In genomic region chr6:2969549-2969948, GRCh38 we compare ENCODE assay signal across 11 cellular contexts. TPM values are rescaled to one million over a fixed set of nuclear protein-coding genes. Genes with fewer than 3 reads are reported as not detected.
A peak's percentile ranks its signal among the peaks of the same experiment; 100 is the strongest.
DNase-seq lines count a peak whose midpoint lies in the region; ATAC-seq, FAIRE-seq and TF ChIP-seq lines count a peak whose summit lies in the region.
"Had no signal": no experiment of that assay in that cellular context is flagged by ENCODE, and none has a peak within 500 bp of the region (broad histone marks: within the 10 kb centered on the region; RNA-seq: fewer than 3 reads in every experiment).

No MANE protein-coding gene starts in this region.

- CTCF ChIA-PET in HepG2 (lab: Yijun Ruan, JAX; ENCODE audit: low intra/inter-chr PET ratio, low total read pairs), result no interaction called here

- TF ChIP-seq CTCF in HepG2 (CRISPR knock-in tag; IDR thresholded peaks at IDR 0.05) (no peak), right lobe of liver (IDR thresholded peaks at IDR 0.05) (no peak), colonic mucosa (IDR thresholded peaks at IDR 0.05) (no peak)

- H3K27ac Mint-ChIP-seq in natural killer cell treated with Interleukin-12 subunit alpha and Interleukin-12 subunit beta and Interleukin-15 and Interleukin-18, amount 100 ng/mL, for 72 hours, result peak overlapping the region; percentile 87 to 89

- TF ChIP-seq RAD21 in HepG2 (CRISPR knock-in tag; IDR thresholded peaks at IDR 0.05), result no peak

- no peaks in the 10 kb centered on the region for H3K9me3 Mint-ChIP-seq in natural killer cell treated with Interleukin-12 subunit alpha and Interleukin-12 subunit beta and Interleukin-15 and Interleukin-18, amount 100 ng/mL, for 72 hours

- peaks cover 52 to 62% of the 10 kb centered on the region in 2 donors for H3K4me1 Mint-ChIP-seq in natural killer cell treated with Interleukin-12 subunit alpha and Interleukin-12 subunit beta and Interleukin-15 and Interleukin-18, amount 100 ng/mL, for 72 hours (ENCODE audit: low read depth in 2 of 2)

- H3K27me3 ChIP-seq in HepG2 (ENCODE audit: control insufficient read depth in 1 of 2, insufficient read depth in 2 of 2, low read length in 2 of 2) (no peaks in the 10 kb centered on the region; a peak in 1 of 5 replicates), right lobe of liver (no peaks in the 10 kb centered on the region), colonic mucosa (no peaks in the 10 kb centered on the region)

- POLR2A ChIA-PET in HepG2 (lab: Yijun Ruan, JAX), result no interaction called here

- no peaks in the 10 kb centered on the region for H4K20me1 ChIP-seq in HepG2 (ENCODE audit: insufficient read depth, low read length)

- 100% methylated on average over 3 of the region's 3 CpGs for WGBS in HepG2 (ENCODE audit: low lambda C conversion rate)
- WGBS in right lobe of liver (ENCODE audit: insufficient coverage, low coverage, low lambda C conversion rate, missing lambda C conversion rate), result 76% methylated on average over 3 of the region's 3 CpGs

- H3K27ac ChIP-seq in HepG2 (ENCODE audit: extremely low read length, insufficient read depth, low read length) (no peak overlapping the region), right lobe of liver (no peak overlapping the region), colonic mucosa (peak overlapping the region; percentile 29)
- H3K27ac ChIP-seq: C4-2B had no signal

- no peaks in the 10 kb centered on the region for H3K27me3 Mint-ChIP-seq in natural killer cell treated with Interleukin-12 subunit alpha and Interleukin-12 subunit beta and Interleukin-15 and Interleukin-18, amount 100 ng/mL, for 72 hours

- no peak overlapping the region for H3K9ac ChIP-seq in HepG2 (ENCODE audit: insufficient read depth, low read depth, low read length)
- H3K9ac ChIP-seq in colonic mucosa (ENCODE audit: low read depth in 2 of 2, low read length in 2 of 2), result no peak overlapping the region

- in situ Hi-C loops in HepG2 (cut with HindIII; ENCODE audit: extremely low pct_ligation_motif_present, low pct_unique_long_range_greater_than_20kb), result no loop called here

- H3K36me3 ChIP-seq in HepG2 (replicated peaks in 1 of 2; ENCODE audit: control insufficient read depth in 1 of 2, insufficient read depth in 2 of 2, low read length in 2 of 2) (no peaks in the 10 kb centered on the region), right lobe of liver (no peaks in the 10 kb centered on the region), colonic mucosa (no peaks in the 10 kb centered on the region)

- TF ChIP-seq EP300 in HepG2 (IDR thresholded peaks at IDR 0.05; ENCODE audit: low read depth in 2 of 2, low read length in 2 of 2), result no peak
- TF ChIP-seq EP300 in HepG2 (CRISPR knock-in tag; IDR thresholded peaks at IDR 0.05; ENCODE audit: borderline replicate concordance), result no peak

- peak overlapping the region; percentile 90 for H3K4me3 Mint-ChIP-seq in natural killer cell treated with Interleukin-12 subunit alpha and Interleukin-12 subunit beta and Interleukin-15 and Interleukin-18, amount 100 ng/mL, for 72 hours

- no peaks in the 10 kb centered on the region for H3K79me2 ChIP-seq in HepG2 (ENCODE audit: insufficient read depth, low read length)

- H3K9me3 ChIP-seq in HepG2 (ENCODE audit: low read length), result no peaks in the 10 kb centered on the region
- no peaks in the 10 kb centered on the region for H3K9me3 ChIP-seq in right lobe of liver
- H3K9me3 ChIP-seq in colonic mucosa, result no peaks in the 10 kb centered on the region

- ATAC-seq in HepG2, result no peak
- ATAC-seq in right lobe of liver, result no peak
- no peak for ATAC-seq in natural killer cell treated with Interleukin-12 subunit alpha and Interleukin-12 subunit beta and Interleukin-15 and Interleukin-18, amount 100 ng/mL, for 72 hours

- H3K4me3 ChIP-seq in HepG2 (replicated peaks in 1 of 3; ENCODE audit: insufficient read depth in 1 of 3, low read depth in 2 of 3, low read length in 3 of 3), result no peak overlapping the region
- no peak overlapping the region for H3K4me3 ChIP-seq in right lobe of liver
- H3K4me3 ChIP-seq in colonic mucosa, result no peak overlapping the region

- peaks cover 24% of the 10 kb centered on the region for H3K36me3 Mint-ChIP-seq in natural killer cell treated with Interleukin-12 subunit alpha and Interleukin-12 subunit beta and Interleukin-15 and Interleukin-18, amount 100 ng/mL, for 72 hours

- intact Hi-C loops in HepG2 (cut with micrococcal nuclease; ENCODE audit: unreplicated experiment), result no loop called here
- intact Hi-C loops in right lobe of liver (cut with DNase I), result no loop called here
- intact Hi-C loops in colonic mucosa (cut with DNase I), result no loop called here

- no peak overlapping the region for H3K4me2 ChIP-seq in HepG2 (ENCODE audit: low read depth, low read length)

- peaks cover 41% of the 10 kb centered on the region for H3K4me1 ChIP-seq in HepG2 (ENCODE audit: insufficient read depth, low read length)
- peaks cover 0 to 21% (median 3%) of the 10 kb centered on the region in 4 donors for H3K4me1 ChIP-seq in right lobe of liver
- peaks cover 5% of the 10 kb centered on the region for H3K4me1 ChIP-seq in colonic mucosa

- no peak for FAIRE-seq in HepG2 (lab: Jason Lieb, UNC)

- TF ChIP-seq POLR2A in HepG2 (IDR thresholded peaks at IDR 0.05; ENCODE audit: insufficient read depth in 1 of 2, low read depth in 2 of 2, low read length in 2 of 2) (no peak), right lobe of liver (IDR thresholded peaks at IDR 0.05) (no peak)

- BruUV-seq in HepG2 (replicated peaks; lab: Mats Ljungman, UMichigan), result no TSS peak

- no peak for DNase-seq in HepG2 (ENCODE audit: low spot score)
- DNase-seq in right lobe of liver, result no peak
- no peak for DNase-seq in colonic mucosa
- no peak for DNase-seq in natural killer cell treated with Interleukin-12 subunit alpha and Interleukin-12 subunit beta and Interleukin-15 and Interleukin-18, amount 100 ng/mL, for 72 hours (ENCODE audit: low spot score)
- no peak for DNase-seq in activated effector memory CD4-positive, alpha-beta T cell treated with Interleukin-2 at 50 U/mL for 16 hours
- DNase-seq in stimulated activated CD4-positive, alpha-beta T cell treated with anti-CD3 and anti-CD28 coated beads, Interleukin-2, amount 100 ng/mL, for 24 hours, result no peak
- no peak for DNase-seq in NCI-H510A (lab: John Stamatoyannopoulos, UW)
- no peak for DNase-seq in NCI-H2196 (lab: John Stamatoyannopoulos, UW; ENCODE audit: unreplicated experiment)
- DNase-seq: effector CD4-positive, alpha-beta T cell; MV-4-11 had no signal

- H2AFZ ChIP-seq in HepG2 (ENCODE audit: low read length), result no peak overlapping the region

RNA-seq across cellular contexts. Expression of gene SERPINB6, which starts 1.8 kb away (rescaled TPM):
- 38.2 and 44.8 TPM in 2 replicates for total RNA-seq in HepG2 (2016; rRNA removed; fragmentation: Illumina TruSeq; extraction: Trizol)
- total RNA-seq in HepG2 (2016; cell fraction: cytosol; rRNA removed; fragmentation: Illumina TruSeq; extraction: Trizol; ENCODE audit: low read depth), result 16.6 and 17.4 TPM in 2 replicates
- 38.2 and 41.7 TPM in 2 replicates for total RNA-seq in HepG2 (2016; cell fraction: insoluble cytoplasmic fraction; rRNA removed; fragmentation: Illumina TruSeq; extraction: Trizol)
- 24.5 and 25.6 TPM in 2 replicates for total RNA-seq in HepG2 (2016; cell fraction: membrane; rRNA removed; fragmentation: Illumina TruSeq; extraction: Trizol)
- 23.7 and 24.1 TPM in 2 replicates for total RNA-seq in HepG2 (2016; cell fraction: nucleus; rRNA removed; fragmentation: Illumina TruSeq; extraction: Trizol)
- polyA plus RNA-seq in HepG2 (2011; rRNA removed), result 61.3 and 63.6 TPM in 2 replicates
- polyA plus RNA-seq in HepG2 (2011; cell fraction: cytosol; rRNA removed), result 64.8 and 79.1 TPM in 2 replicates
- polyA plus RNA-seq in HepG2 (2011; cell fraction: nucleus; rRNA removed), result 72.8 and 85.1 TPM in 2 replicates
- 43.2 and 44.3 TPM in 2 replicates for polyA plus RNA-seq in HepG2 (2012)
- polyA plus RNA-seq in HepG2 (2016; cell fraction: cytosol; fragmentation: Illumina TruSeq; extraction: Trizol; ENCODE audit: low read depth), result 22.2 and 23.2 TPM in 2 replicates
- 57.5 and 58.5 TPM in 2 replicates for polyA plus RNA-seq in HepG2 (2016; cell fraction: insoluble cytoplasmic fraction; fragmentation: Illumina TruSeq; extraction: Trizol; ENCODE audit: low read depth)
- polyA plus RNA-seq in HepG2 (2016; cell fraction: membrane; fragmentation: Illumina TruSeq; extraction: Trizol; ENCODE audit: low read depth), result 27.2 and 27.5 TPM in 2 replicates
- polyA plus RNA-seq in HepG2 (2016; cell fraction: nucleus; fragmentation: Illumina TruSeq; extraction: Trizol; ENCODE audit: insufficient read depth, low read depth), result 53.5 and 56.5 TPM in 2 replicates
- 58.5 and 190 TPM in 2 replicates for polyA minus RNA-seq in HepG2 (2011; rRNA and poly(A)+ RNA removed; ENCODE audit: low replicate concordance)
- polyA minus RNA-seq in HepG2 (2011; cell fraction: cytosol; rRNA and poly(A)+ RNA removed), result 36.4 and 38.5 TPM in 2 replicates
- polyA minus RNA-seq in HepG2 (2011; cell fraction: nucleus; rRNA and poly(A)+ RNA removed), result 45.4 and 45.6 TPM in 2 replicates
- total RNA-seq in right lobe of liver, result 10 to 100 TPM; 27.0 to 48.5 (median 38.7) TPM
- total RNA-seq in colonic mucosa, result 100 to 1,000 TPM; 139 to 285 TPM
- 100 to 1,000 TPM; 158 to 170 TPM for total RNA-seq in natural killer cell treated with Interleukin-12 subunit alpha and Interleukin-12 subunit beta and Interleukin-15 and Interleukin-18, amount 100 ng/mL, for 72 hours

RNA-seq across cellular contexts. Expression of gene NQO2, which starts 30.1 kb away (rescaled TPM):
- total RNA-seq in HepG2 (2016; rRNA removed; fragmentation: Illumina TruSeq; extraction: Trizol), result 56.5 and 63.0 TPM in 2 replicates
- total RNA-seq in HepG2 (2016; cell fraction: cytosol; rRNA removed; fragmentation: Illumina TruSeq; extraction: Trizol; ENCODE audit: low read depth), result 44.8 and 70.6 TPM in 2 replicates
- 56.8 and 60.6 TPM in 2 replicates for total RNA-seq in HepG2 (2016; cell fraction: insoluble cytoplasmic fraction; rRNA removed; fragmentation: Illumina TruSeq; extraction: Trizol)
- 53.4 and 80.8 TPM in 2 replicates for total RNA-seq in HepG2 (2016; cell fraction: membrane; rRNA removed; fragmentation: Illumina TruSeq; extraction: Trizol)
- 34.2 and 36.9 TPM in 2 replicates for total RNA-seq in HepG2 (2016; cell fraction: nucleus; rRNA removed; fragmentation: Illumina TruSeq; extraction: Trizol)
- polyA plus RNA-seq in HepG2 (2011; rRNA removed), result 27.4 and 32.2 TPM in 2 replicates
- polyA plus RNA-seq in HepG2 (2011; cell fraction: cytosol; rRNA removed), result 29.5 and 31.9 TPM in 2 replicates
- polyA plus RNA-seq in HepG2 (2011; cell fraction: nucleus; rRNA removed), result 30.7 and 34.4 TPM in 2 replicates
- 15.7 and 17.8 TPM in 2 replicates for polyA plus RNA-seq in HepG2 (2012)
- 48.7 and 84.9 TPM in 2 replicates for polyA plus RNA-seq in HepG2 (2016; cell fraction: cytosol; fragmentation: Illumina TruSeq; extraction: Trizol; ENCODE audit: low read depth)
- 61.8 and 64.6 TPM in 2 replicates for polyA plus RNA-seq in HepG2 (2016; cell fraction: insoluble cytoplasmic fraction; fragmentation: Illumina TruSeq; extraction: Trizol; ENCODE audit: low read depth)
- 49.3 and 82.9 TPM in 2 replicates for polyA plus RNA-seq in HepG2 (2016; cell fraction: membrane; fragmentation: Illumina TruSeq; extraction: Trizol; ENCODE audit: low read depth)
- polyA plus RNA-seq in HepG2 (2016; cell fraction: nucleus; fragmentation: Illumina TruSeq; extraction: Trizol; ENCODE audit: insufficient read depth, low read depth), result 65.1 and 69.0 TPM in 2 replicates
- 15.8 and 89.9 TPM in 2 replicates for polyA minus RNA-seq in HepG2 (2011; rRNA and poly(A)+ RNA removed; ENCODE audit: low replicate concordance)
- 9.1 and 15.4 TPM in 2 replicates for polyA minus RNA-seq in HepG2 (2011; cell fraction: cytosol; rRNA and poly(A)+ RNA removed)
- polyA minus RNA-seq in HepG2 (2011; cell fraction: nucleus; rRNA and poly(A)+ RNA removed), result 17.7 and 19.6 TPM in 2 replicates
- 10 to 100 TPM; 44.5 to 74.2 (median 67.3) TPM for total RNA-seq in right lobe of liver
- total RNA-seq in colonic mucosa, result 10 to 100 TPM; 14.1 to 19.0 TPM
- 10 to 100 TPM; 18.0 to 35.1 TPM for total RNA-seq in natural killer cell treated with Interleukin-12 subunit alpha and Interleukin-12 subunit beta and Interleukin-15 and Interleukin-18, amount 100 ng/mL, for 72 hours
